In genomic region chr10:26318672-26319071, GRCh38 we compare ENCODE assay signal across 13 cellular contexts.
A peak's percentile ranks its signal among the peaks of the same experiment; 100 is the strongest.
DNase-seq lines count a peak whose midpoint lies in the region; ATAC-seq and TF ChIP-seq lines count a peak whose summit lies in the region.
"Had no signal": no experiment of that assay in that cellular context is flagged by ENCODE, and none has a peak within 500 bp of the region (broad histone marks: within the 10 kb centered on the region; RNA-seq: fewer than 3 reads in every experiment).

No MANE protein-coding gene starts in this region.

- H2AFZ ChIP-seq in hepatocyte: no peak overlapping the region

- H3K27ac Mint-ChIP-seq in CD8-positive, alpha-beta T cell: no peak overlapping the region
- H3K27ac Mint-ChIP-seq: B cell; CD4-positive, alpha-beta T cell had no signal

- WGBS in hepatocyte (ENCODE audit: low lambda C conversion rate, missing lambda C conversion rate): 59% methylated on average over 5 of the region's 5 CpGs
- 24 to 49% (median 36%) methylated on average over 5 of the region's 5 CpGs for WGBS in stomach, 5 donors

- H3K4me1 ChIP-seq in hepatocyte (ENCODE audit: insufficient read depth) (no peaks in the 10 kb centered on the region), stomach (no peaks in the 10 kb centered on the region)
- H3K4me1 ChIP-seq in CD8-positive, alpha-beta T cell (ENCODE audit: insufficient read depth, low read length): no peaks in the 10 kb centered on the region
- H3K4me1 ChIP-seq: HAP-1 had no signal

- H4K20me1 ChIP-seq in hepatocyte (ENCODE audit: insufficient read depth, poor library complexity, severe bottlenecking): no peaks in the 10 kb centered on the region

- H3K36me3 ChIP-seq in hepatocyte (replicated peaks; ENCODE audit: insufficient read depth, low read depth) (no peaks in the 10 kb centered on the region), stomach (no peaks in the 10 kb centered on the region)
- no peaks in the 10 kb centered on the region for H3K36me3 ChIP-seq in CD8-positive, alpha-beta T cell (ENCODE audit: insufficient read depth, low read length)
- H3K36me3 ChIP-seq: HAP-1 had no signal

- H3K9me3 Mint-ChIP-seq in CD8-positive, alpha-beta T cell: no peaks in the 10 kb centered on the region
- H3K9me3 Mint-ChIP-seq: CD4-positive, alpha-beta T cell had no signal

- TF ChIP-seq CTCF in hepatocyte (IDR thresholded peaks at IDR 0.05; ENCODE audit: poor library complexity) (no peak), stomach (IDR thresholded peaks at IDR 0.05) (no peak)
- TF ChIP-seq CTCF in CD8-positive, alpha-beta T cell (IDR thresholded peaks at IDR 0.05): no peak

- POLR2A ChIA-PET in CD8-positive, alpha-beta T cell (lab: Charles Lee): no interaction called here

- peaks cover 18% of the 10 kb centered on the region for H3K27me3 Mint-ChIP-seq in CD8-positive, alpha-beta T cell (ENCODE audit: low read depth)

- CTCF ChIA-PET in CD8-positive, alpha-beta T cell (lab: Charles Lee): no interaction called here

- no peak overlapping the region for H3K4me3 Mint-ChIP-seq in CD8-positive, alpha-beta T cell
- H3K4me3 Mint-ChIP-seq: B cell; CD4-positive, alpha-beta T cell had no signal

- intact Hi-C loops in stomach (cut with DNase I; ENCODE audit: low total_unique reads): no loop called here
- intact Hi-C loops in CD8-positive, alpha-beta T cell (cut with DNase I, micrococcal nuclease): no loop called here

- H3K4me3 ChIP-seq in hepatocyte (no peak overlapping the region), stomach (no peak overlapping the region)
- H3K4me3 ChIP-seq in CD8-positive, alpha-beta T cell (ENCODE audit: low read depth, low read length): no peak overlapping the region
- H3K4me3 ChIP-seq: HAP-1 had no signal

- H3K9me2 ChIP-seq in hepatocyte (replicated peaks; ENCODE audit: insufficient read depth): no peaks in the 10 kb centered on the region

- H3K79me2 ChIP-seq in hepatocyte: no peaks in the 10 kb centered on the region

- H3K27me3 ChIP-seq in hepatocyte (no peaks in the 10 kb centered on the region), stomach (peaks cover 0 to 7% (median 0%) of the 10 kb centered on the region in 3 donors)
- H3K27me3 ChIP-seq in CD8-positive, alpha-beta T cell (ENCODE audit: insufficient read depth, low read length): no peaks in the 10 kb centered on the region

- H3K4me2 ChIP-seq in hepatocyte: no peak overlapping the region

- no peaks in the 10 kb centered on the region for H3K36me3 Mint-ChIP-seq in CD8-positive, alpha-beta T cell

- no peak for TF ChIP-seq POLR2A in stomach (IDR thresholded peaks at IDR 0.05)

- DNase-seq in DMS153 (lab: John Stamatoyannopoulos, UW) (peak; percentile 17), LoVo (ENCODE audit: low spot score) (peak; percentile 12), hepatocyte (ENCODE audit: low spot score) (peak; percentile 60), stomach (peak; percentile 67), NCI-H1436 (lab: John Stamatoyannopoulos, UW) (no peak), NCI-H446 treated with DMSO at 0.1 percent for 48 hours (lab: John Stamatoyannopoulos, UW) (no peak)
- DNase-seq in CD8-positive, alpha-beta T cell: no peak
- DNase-seq: C1 segment of cervical spinal cord; CD4-positive, alpha-beta T cell; DMS53; GF-D8 had no signal

- no peak for TF ChIP-seq EP300 in stomach (IDR thresholded peaks at IDR 0.05)

- H3K9me3 ChIP-seq in hepatocyte (ENCODE audit: low read depth) (no peaks in the 10 kb centered on the region), stomach (no peaks in the 10 kb centered on the region)
- no peaks in the 10 kb centered on the region for H3K9me3 ChIP-seq in CD8-positive, alpha-beta T cell (ENCODE audit: low read length)
- H3K9me3 ChIP-seq: HAP-1 had no signal

- H3K27ac ChIP-seq in hepatocyte: no peak overlapping the region
- H3K27ac ChIP-seq in stomach: no peak overlapping the region
- no peak overlapping the region for H3K27ac ChIP-seq in CD8-positive, alpha-beta T cell (ENCODE audit: low read depth, low read length)

- H3K4me1 Mint-ChIP-seq in CD8-positive, alpha-beta T cell (ENCODE audit: low read depth): no peaks in the 10 kb centered on the region
- H3K4me1 Mint-ChIP-seq: B cell had no signal

- no peak for ATAC-seq in CD8-positive, alpha-beta T cell

Comparison
In these comparisons a context has a peak if more than half of its experiments do, and no peak if none do; other contexts are left out.
1. DNase-seq: peak in DMS153 (single experiment), LoVo (single experiment), hepatocyte (single experiment) and stomach (single experiment); none in NCI-H1436 (single experiment), NCI-H446 treated with DMSO at 0.1 percent for 48 hours (single experiment) and CD8-positive, alpha-beta T cell (0 of 7).